In genomic region chr14:101760138-101761011, GRCh38 we compare ENCODE assay signal across 8 cellular contexts. TPM values are rescaled to one million over a fixed set of nuclear protein-coding genes. Genes with fewer than 3 reads are reported as not detected.
DNase-seq lines count a peak whose midpoint lies in the region; TF ChIP-seq lines count a peak whose summit lies in the region.

No MANE protein-coding gene starts in this region.

- peak overlapping the region; percentile 81 for H3K9ac ChIP-seq in neural cell (ENCODE audit: low read length)

- no peaks in the 10 kb centered on the region for H3K9me3 ChIP-seq in SJCRH30 (replicated peaks)
- H3K9me3 ChIP-seq in neural cell (ENCODE audit: low read length): no peaks in the 10 kb centered on the region

- H3K4me1 ChIP-seq in SJCRH30: peaks cover 5% of the 10 kb centered on the region

- H3F3A ChIP-seq in neural cell (ENCODE audit: insufficient read depth, low read length, poor library complexity, severe bottlenecking): no peaks in the 10 kb centered on the region

- H3K27me3 ChIP-seq in SJCRH30 (no peaks in the 10 kb centered on the region), neural cell (ENCODE audit: insufficient read depth, low read depth, low read length) (no peaks in the 10 kb centered on the region)

- TF ChIP-seq EP300 in neural cell (conservative IDR thresholded peaks at IDR 0.05; ENCODE audit: poor library complexity, severe bottlenecking): no peak

- H3K9me2 ChIP-seq in neural cell (ENCODE audit: insufficient read depth, low read length): no peaks in the 10 kb centered on the region

- H3K27ac ChIP-seq in SJCRH30 (no peak overlapping the region), neural cell (ENCODE audit: low read length) (peak overlapping the region; percentile 75)

- TF ChIP-seq CTCF in fibroblast of villous mesenchyme (IDR thresholded peaks at IDR 0.05; ENCODE audit: insufficient read depth, low read depth, low read length) (no peak), neural cell (IDR thresholded peaks at IDR 0.05; ENCODE audit: poor library complexity, severe bottlenecking) (no peak)

- H3K79me2 ChIP-seq in neural cell (replicated peaks; ENCODE audit: insufficient read depth, low read length): no peaks in the 10 kb centered on the region

- no peaks in the 10 kb centered on the region for H4K20me1 ChIP-seq in neural cell (ENCODE audit: insufficient read depth)

- H2AFZ ChIP-seq in neural cell (ENCODE audit: low read depth, low read length): peak overlapping the region; percentile 13

- TF ChIP-seq RAD21 in neural cell (conservative IDR thresholded peaks at IDR 0.05): no peak

- H3K36me3 ChIP-seq in SJCRH30 (no peaks in the 10 kb centered on the region), neural cell (ENCODE audit: insufficient read depth, low read length) (no peaks in the 10 kb centered on the region)

- DNase-seq in DMS79 (lab: John Stamatoyannopoulos, UW) (peak; percentile 94), HCEC 1CT (peak; percentile 97), MV-4-11 (lab: John Stamatoyannopoulos, UW) (peak; percentile 87), SJCRH30 (peak; percentile 97 to 99), fibroblast of villous mesenchyme (ENCODE audit: low read depth) (peak; percentile 99)
- peak; percentile 92 for DNase-seq in activated gamma-delta T cell treated with anti-CD3 and anti-CD28 coated beads, Interleukin-2, amount 50 U/mL, for 16 hours (ENCODE audit: low read depth)
- DNase-seq in stimulated activated naive CD4-positive, alpha-beta T cell treated with Interleukin-2 at 50 U/mL for 16 hours (lab: John Stamatoyannopoulos, UW): peak; percentile 95

- H3K4me3 ChIP-seq in SJCRH30 (peak overlapping the region; percentile 96), fibroblast of villous mesenchyme (ENCODE audit: low read depth, low read length) (peak overlapping the region; percentile 88), neural cell (ENCODE audit: low read length) (peak overlapping the region; percentile 100)

- H3K4me2 ChIP-seq in neural cell (ENCODE audit: low read length): peak overlapping the region; percentile 78

TF ChIP-seq in neural cell, 6 proteins besides CTCF, POLR2A, EP300 and RAD21:
- TF ChIP-seq MXI1 (conservative IDR thresholded peaks at IDR 0.05; ENCODE audit: poor library complexity, severe bottlenecking): peak; percentile 46
- no peak for TF ChIP-seq POLR2AphosphoS5 (IDR thresholded peaks at IDR 0.05)
TF ChIP-seq in neural cell: peak in this region for 1.

RNA-seq across cellular contexts. Expression of gene PPP2R5C, which starts 1.1 kb away (rescaled TPM):
- 138 and 161 TPM in 2 replicates for total RNA-seq in SJCRH30 (2014; rRNA removed; shearing (Covaris generic))
- 87.3 and 114 TPM in 2 replicates for total RNA-seq in fibroblast of villous mesenchyme
- polyA plus RNA-seq in neural cell: 108 and 111 TPM in 2 replicates
- polyA minus RNA-seq in neural cell: 167 and 189 TPM in 2 replicates
